In genomic region chr9:99614341-99614740, GRCh38 we compare ENCODE assay signal across 1 cellular context.
TF ChIP-seq lines count a peak whose summit lies in the region.

No MANE protein-coding gene starts in this region.

TF ChIP-seq in HEK293, 187 proteins besides CTCF, POLR2A, EP300 and RAD21 (continued from another document):
- TF ChIP-seq PRDM6 (tag by site-specific recombination; IDR thresholded peaks at IDR 0.05) (no peak), ZNF2 (tag by site-specific recombination; IDR thresholded peaks at IDR 0.05) (no peak), ZNF596 (tag by site-specific recombination; IDR thresholded peaks at IDR 0.05) (peak; percentile 90)
